Comparison of ENCODE assay signal across 8 cellular contexts in the genomic region with DNA sequence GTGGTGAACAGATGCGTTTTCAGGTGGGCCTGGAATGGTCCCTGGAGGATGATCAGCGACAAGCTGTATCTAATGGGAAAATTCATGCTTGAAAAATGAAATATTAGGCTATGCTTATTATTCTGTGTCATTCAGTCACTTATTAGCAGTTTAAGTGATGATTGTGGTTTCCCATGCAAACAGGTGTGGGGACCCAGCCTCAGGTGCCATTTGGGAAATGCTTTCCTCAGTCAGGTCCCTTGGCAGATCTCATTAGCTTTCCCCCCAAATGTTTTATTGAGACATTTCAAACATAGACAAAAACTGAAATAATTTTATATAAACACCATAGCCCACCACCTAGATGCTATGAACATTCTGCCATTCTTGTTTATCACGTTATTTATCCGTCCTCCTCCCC. TPM values are rescaled to one million over a fixed set of nuclear protein-coding genes. Genes with fewer than 3 reads are reported as not detected.
DNase-seq lines count a peak whose midpoint lies in the region; ATAC-seq, FAIRE-seq and TF ChIP-seq lines count a peak whose summit lies in the region.

No MANE protein-coding gene starts in this region.

- SMC1A ChIA-PET in GM12878 (lab: Charles Lee; ENCODE audit: uncharacterized antibody, unreplicated experiment) = interaction anchor here (0.6 to 5.4 kb wide), 14 partner anchors 11 to 399 kb away, joined by 3 to 55 read pairs (median 4); a partner anchor contains a TSS

- no peak for TF ChIP-seq CTCF in GM12878 (IDR thresholded peaks at IDR 0.05 in 2 of 3, conservative IDR thresholded peaks at IDR 0.05 in 1 of 3; ENCODE audit: control insufficient read depth in 2 of 3, extremely low read depth in 1 of 3, insufficient read depth in 1 of 3, low read depth in 3 of 3, low read length in 3 of 3)
- no peak for TF ChIP-seq CTCF in upper lobe of right lung (IDR thresholded peaks at IDR 0.05)

- DNase-seq in activated naive CD4-positive, alpha-beta T cell (lab: John Stamatoyannopoulos, UW) = no peak
- DNase-seq in GM12878 (ENCODE audit: low read depth, low spot score) (no peak), mesenchymal stem cell (no peak), upper lobe of right lung (no peak), EL (no peak), NCI-H2227 treated with DMSO at 0.1 percent for 48 hours (lab: John Stamatoyannopoulos, UW) (no peak)

- no TSS peak for BruUV-seq in GM12878 (replicated peaks; lab: Mats Ljungman, UMichigan)

- peak overlapping the region; percentile 98 for H3K4me3 ChIP-seq in GM12878
- H3K4me3 ChIP-seq in mesenchymal stem cell (ENCODE audit: insufficient read depth in 1 of 2, low read depth in 1 of 2, low read length in 2 of 2) = peak overlapping the region; percentile 66 to 77
- peak overlapping the region; percentile 68 for H3K4me3 ChIP-seq in upper lobe of right lung

- in situ Hi-C loops in GM12878 (cut with MboI) = loop anchor here (5.0 kb wide), 1 partner anchor 89 kb away; a partner anchor contains a TSS

- CTCF ChIA-PET in GM12878 (lab: Yijun Ruan, JAX) = interaction anchor here (0.8 to 5.4 kb wide), 18 partner anchors 11 to 399 kb away, joined by 3 to 53 read pairs (median 4); no protein-coding TSS in a partner anchor

- no peaks in the 10 kb centered on the region for H3K27me3 ChIP-seq in GM12878 (replicated peaks in 1 of 2; ENCODE audit: control insufficient read depth in 2 of 2, insufficient read depth in 2 of 2, low read length in 1 of 2)
- no peaks in the 10 kb centered on the region for H3K27me3 ChIP-seq in mesenchymal stem cell (ENCODE audit: control insufficient read depth in 1 of 2, insufficient read depth in 1 of 2, low read length in 2 of 2)
- H3K27me3 ChIP-seq in upper lobe of right lung = no peaks in the 10 kb centered on the region

- no peak overlapping the region for H4K8ac ChIP-seq in mesenchymal stem cell (ENCODE audit: low read length)

- H3K4me1 ChIP-seq in GM12878 (ENCODE audit: control insufficient read depth, insufficient read depth, low read length) (peaks cover 16% of the 10 kb centered on the region), mesenchymal stem cell (ENCODE audit: control insufficient read depth, insufficient read depth, low read depth, low read length) (peaks cover 5% of the 10 kb centered on the region), upper lobe of right lung (peaks cover 7% of the 10 kb centered on the region)

- H3K9ac ChIP-seq in GM12878 (ENCODE audit: control insufficient read depth, insufficient read depth, low read length) = peak overlapping the region; percentile 95
- peak overlapping the region; percentile 82 for H3K9ac ChIP-seq in mesenchymal stem cell (ENCODE audit: low read length)

- no peak overlapping the region for H3K18ac ChIP-seq in mesenchymal stem cell (ENCODE audit: low read depth in 1 of 2, low read length in 2 of 2)

- peak overlapping the region; percentile 98 for H3K4me2 ChIP-seq in GM12878 (ENCODE audit: control insufficient read depth, insufficient read depth)
- peak overlapping the region; percentile 91 for H3K4me2 ChIP-seq in mesenchymal stem cell (ENCODE audit: low read length, poor library complexity, severe bottlenecking)

- no peak for FAIRE-seq in GM12878 (lab: Jason Lieb, UNC)

- H3K9me3 ChIP-seq in GM12878 (replicated peaks; ENCODE audit: control insufficient read depth, insufficient read depth, low read length) (no peaks in the 10 kb centered on the region), mesenchymal stem cell (ENCODE audit: control insufficient read depth, low read length) (no peaks in the 10 kb centered on the region), upper lobe of right lung (no peaks in the 10 kb centered on the region)

- H4K91ac ChIP-seq in mesenchymal stem cell (ENCODE audit: low read length) = no peak overlapping the region

- no peaks in the 10 kb centered on the region for H4K20me1 ChIP-seq in GM12878 (ENCODE audit: control insufficient read depth, insufficient read depth)

- 36% methylated on average over 4 of the region's 4 CpGs for WGBS in GM12878 (ENCODE audit: insufficient coverage, insufficient replicate concordance, low lambda C conversion rate, missing lambda C conversion rate)
- WGBS in mesenchymal stem cell = 50% methylated on average over 4 of the region's 4 CpGs

- POLR2A ChIA-PET in GM12878 (lab: Charles Lee) = interaction anchor here (0.6 to 1.7 kb wide), 9 partner anchors 10 to 575 kb away, joined by 3 to 9 read pairs (median 4); a partner anchor contains a TSS

- H3K4me1 Mint-ChIP-seq in activated naive CD4-positive, alpha-beta T cell treated with anti-CD3 and anti-CD28 coated beads, Interleukin-2, amount 50 U/mL, for 24 hours = peaks cover 38% of the 10 kb centered on the region

- no peak overlapping the region for H2BK120ac ChIP-seq in mesenchymal stem cell (ENCODE audit: low read depth, low read length)

- H2AFZ ChIP-seq in GM12878 (ENCODE audit: control insufficient read depth, low read depth, low read length) (peak overlapping the region; percentile 98), mesenchymal stem cell (ENCODE audit: low read depth, low read length) (peak overlapping the region; percentile 94)

- H2BK12ac ChIP-seq in mesenchymal stem cell (ENCODE audit: low read length in 2 of 2) = no peak overlapping the region

- peak overlapping the region; percentile 91 for H3K4me3 Mint-ChIP-seq in activated naive CD4-positive, alpha-beta T cell treated with anti-CD3 and anti-CD28 coated beads, Interleukin-2, amount 50 U/mL, for 24 hours

- no peak overlapping the region for H2BK5ac ChIP-seq in mesenchymal stem cell (ENCODE audit: low read depth, low read length, poor library complexity, severe bottlenecking)

- peak overlapping the region; percentile 87 for H3K27ac Mint-ChIP-seq in activated naive CD4-positive, alpha-beta T cell treated with anti-CD3 and anti-CD28 coated beads, Interleukin-2, amount 50 U/mL, for 24 hours

- peak overlapping the region in 1 of 2 experiments; percentile 36 for H3K14ac ChIP-seq in mesenchymal stem cell (ENCODE audit: low read length in 2 of 2)

- peaks cover 41% of the 10 kb centered on the region for H3K79me2 ChIP-seq in GM12878 (ENCODE audit: control insufficient read depth, insufficient read depth, low read length)

- no peak for TF ChIP-seq EP300 in GM12878 (IDR thresholded peaks at IDR 0.05; ENCODE audit: borderline replicate concordance in 1 of 2, control insufficient read depth in 1 of 2, low read depth in 2 of 2, low read length in 2 of 2)

- no peaks in the 10 kb centered on the region for H3K36me3 Mint-ChIP-seq in activated naive CD4-positive, alpha-beta T cell treated with anti-CD3 and anti-CD28 coated beads, Interleukin-2, amount 50 U/mL, for 24 hours

- RAD21 ChIA-PET in GM12878 (lab: Charles Lee; ENCODE audit: unreplicated experiment) = interaction anchor here (0.8 to 1.9 kb wide), 13 partner anchors 40 to 870 kb away, joined by 3 to 29 read pairs (median 5); a partner anchor contains a TSS

- no peak for TF ChIP-seq RAD21 in GM12878 (IDR thresholded peaks at IDR 0.05; ENCODE audit: insufficient read depth, low read depth, low read length)

- H3K36me3 ChIP-seq in GM12878 (ENCODE audit: control insufficient read depth in 2 of 2, insufficient read depth in 2 of 2, low read length in 1 of 2) = no peaks in the 10 kb centered on the region; a peak in 1 of 4 replicates
- no peaks in the 10 kb centered on the region for H3K36me3 ChIP-seq in mesenchymal stem cell (ENCODE audit: control insufficient read depth in 1 of 2, insufficient read depth in 2 of 2, low read depth in 1 of 2, low read length in 2 of 2)
- H3K36me3 ChIP-seq in upper lobe of right lung = no peaks in the 10 kb centered on the region

- H3K27me3 Mint-ChIP-seq in activated naive CD4-positive, alpha-beta T cell treated with anti-CD3 and anti-CD28 coated beads, Interleukin-2, amount 50 U/mL, for 24 hours = no peaks in the 10 kb centered on the region

- H3K79me1 ChIP-seq in mesenchymal stem cell (replicated peaks; ENCODE audit: low read length, poor library complexity, severe bottlenecking) = no peaks in the 10 kb centered on the region

- no peak overlapping the region for H2AK5ac ChIP-seq in mesenchymal stem cell (ENCODE audit: low read length, severe bottlenecking)

- intact Hi-C loops in GM12878 (cut with micrococcal nuclease; ENCODE audit: unreplicated experiment) = loop anchor here (1.0 to 5.0 kb wide), 5 partner anchors 56 to 399 kb away; no protein-coding TSS in a partner anchor
- intact Hi-C loops in upper lobe of right lung (cut with DNase I) = no loop called here

- H3K23ac ChIP-seq in mesenchymal stem cell (ENCODE audit: low read length in 2 of 2) = no peak overlapping the region

- H2BK15ac ChIP-seq in mesenchymal stem cell (ENCODE audit: low read depth, poor library complexity, severe bottlenecking) = no peak overlapping the region

- no peak overlapping the region; the same call in 1 of the 2 replicates for H3K27ac ChIP-seq in GM12878 (ENCODE audit: control insufficient read depth, insufficient read depth)
- H3K27ac ChIP-seq in mesenchymal stem cell (ENCODE audit: low read length, poor library complexity, severe bottlenecking) = no peak overlapping the region
- no peak overlapping the region for H3K27ac ChIP-seq in upper lobe of right lung

- no peak overlapping the region for H3K4ac ChIP-seq in mesenchymal stem cell (ENCODE audit: low read depth in 1 of 2, low read length in 2 of 2)

- no peak for ATAC-seq in GM12878
- ATAC-seq in upper lobe of right lung = no peak
- no peak for ATAC-seq in HG03439 (IDR thresholded peaks at IDR 0.05; ENCODE audit: unreplicated experiment)

- H3K9me3 Mint-ChIP-seq in activated naive CD4-positive, alpha-beta T cell treated with anti-CD3 and anti-CD28 coated beads, Interleukin-2, amount 50 U/mL, for 24 hours = no peaks in the 10 kb centered on the region

- TF ChIP-seq POLR2A in GM12878 (IDR thresholded peaks at IDR 0.05; ENCODE audit: low read depth, low read length) = no peak

RNA-seq across cellular contexts. Expression of a gene that starts 0.4 kb away (rescaled TPM):
- total RNA-seq in GM12878 (2013; cell fraction: nucleolus; rRNA removed) = 16.4 and 17.4 TPM in 2 replicates
- total RNA-seq in GM12878 (2014; rRNA removed) (22.5 and 26.1 TPM in 2 replicates), GM12878 (2014; rRNA removed; fragmentation: Illumina TruSeq; extraction: Trizol) (32.7 and 33.2 TPM in 2 replicates), GM12878 (2021) (30.4 and 30.8 TPM in 2 replicates), upper lobe of right lung (73.8 TPM)
- 8.9 TPM for polyA plus RNA-seq in GM12878 (2011; ENCODE audit: low read depth)
- polyA plus RNA-seq in GM12878 (2011; rRNA removed) (53.2 and 75.9 TPM in 2 replicates), GM12878 (2014; fragmentation: Illumina TruSeq; extraction: Trizol) (29.5 and 37.1 TPM in 2 replicates), GM12878 (2014; fragmentation: Nextera tagmentation; extraction: Ambion mirVana) (10 to 100 TPM; 22.9 to 29.7 TPM), GM12878 (2014; rRNA removed) (15.5 and 22.0 TPM in 2 replicates), GM12878 (2016; fragmentation: Nextera tagmentation; extraction: Ambion mirVana) (10 to 100 TPM; 45.4 to 56.2 TPM)
- 18.6 and 19.2 TPM in 2 replicates for polyA plus RNA-seq in GM12878 (2011; cell fraction: cytosol; rRNA removed)
- 18.8 and 20.3 TPM in 2 replicates for polyA plus RNA-seq in GM12878 (2011; cell fraction: nucleus; rRNA removed)
- 12.6 and 21.3 TPM in 2 replicates for polyA plus RNA-seq in GM12878 (2012)
- polyA minus RNA-seq in GM12878 (2011; rRNA and poly(A)+ RNA removed) = 17.6 and 33.0 TPM in 2 replicates
- 8.2 and 11.4 TPM in 2 replicates for polyA minus RNA-seq in GM12878 (2011; cell fraction: cytosol; rRNA and poly(A)+ RNA removed)
- 7.9 and 8.5 TPM in 2 replicates for polyA minus RNA-seq in GM12878 (2011; cell fraction: nucleus; rRNA and poly(A)+ RNA removed)
- polyA plus RNA-seq in mesenchymal stem cell (2013, experiment 1 of 2) = 2.4 TPM
- polyA plus RNA-seq in mesenchymal stem cell (2013, experiment 2 of 2) = 2.9 TPM
